In genomic region chr5:157290156-157290980, GRCh38 we compare ENCODE assay signal across 11 cellular contexts. TPM values are rescaled to one million over a fixed set of nuclear protein-coding genes. Genes with fewer than 3 reads are reported as not detected.
DNase-seq lines count a peak whose midpoint lies in the region; ATAC-seq, FAIRE-seq and TF ChIP-seq lines count a peak whose summit lies in the region.
"Had no signal": no experiment of that assay in that cellular context is flagged by ENCODE, and none has a peak within 500 bp of the region (broad histone marks: within the 10 kb centered on the region; RNA-seq: fewer than 3 reads in every experiment).

No MANE protein-coding gene starts in this region.

- no peaks in the 10 kb centered on the region for H3K27me3 ChIP-seq in body of pancreas
- H3K27me3 ChIP-seq: gastroesophageal sphincter, ovary had no signal

- 85 to 88% methylated on average over 6 of the region's 6 CpGs for WGBS in body of pancreas, 2 donors

- H3K9me3 ChIP-seq in kidney (ENCODE audit: control insufficient read depth in 1 of 2, low read length in 2 of 2) (no peaks in the 10 kb centered on the region), body of pancreas (no peaks in the 10 kb centered on the region)
- H3K9me3 ChIP-seq: gastroesophageal sphincter, ovary had no signal

- H3K4me3 ChIP-seq in kidney (ENCODE audit: low read length in 2 of 2) (no peak overlapping the region), body of pancreas (no peak overlapping the region)
- H3K4me3 ChIP-seq: gastroesophageal sphincter, ovary had no signal

- DNase-seq in AG08396 (ENCODE audit: low spot score) (peak; percentile 46), GM12892 (ENCODE audit: insufficient read length) (no peak), kidney (no peak), body of pancreas (no peak), GDM1 (lab: John Stamatoyannopoulos, UW) (no peak), DMS153 (lab: John Stamatoyannopoulos, UW) (no peak)
- peak; percentile 47 for DNase-seq in activated CD8-positive, alpha-beta memory T cell treated with anti-CD3 and anti-CD28 coated beads, Interleukin-2, amount 50 U/mL, for 48 hours
- DNase-seq: ovary had no signal

- ATAC-seq in body of pancreas (no peak), GM19328 (IDR thresholded peaks at IDR 0.05; ENCODE audit: unreplicated experiment) (no peak)
- ATAC-seq: gastroesophageal sphincter had no signal

- intact Hi-C loops in kidney (cut with DNase I), result no loop called here
- intact Hi-C loops in body of pancreas (cut with DNase I), result no loop called here

- H3K27ac ChIP-seq in kidney (ENCODE audit: low read depth in 2 of 2, low read length in 2 of 2) (peak overlapping the region; percentile 88 to 92), body of pancreas (peak overlapping the region in 2 of 4 donors; percentile 19 to 20)
- H3K27ac ChIP-seq: gastroesophageal sphincter, ovary had no signal

- no peak for TF ChIP-seq CTCF in kidney (IDR thresholded peaks at IDR 0.05; ENCODE audit: borderline replicate concordance, extremely low read depth, insufficient read depth)
- TF ChIP-seq CTCF in body of pancreas (IDR thresholded peaks at IDR 0.05), result no peak

- TF ChIP-seq POLR2A in GM12892 (IDR thresholded peaks at IDR 0.05; ENCODE audit: low read depth, low read length) (no peak), body of pancreas (IDR thresholded peaks at IDR 0.05) (no peak)

- peak; percentile 24 for FAIRE-seq in GM12892 (lab: Jason Lieb, UNC)
- no peak for FAIRE-seq in kidney (lab: Jason Lieb, UNC)
- FAIRE-seq: H1 had no signal

- peaks cover 7 to 26% of the 10 kb centered on the region in 2 donors for H3K36me3 ChIP-seq in kidney (ENCODE audit: control insufficient read depth in 1 of 2, insufficient read depth in 2 of 2, low read length in 2 of 2)
- H3K36me3 ChIP-seq in body of pancreas (replicated peaks in 1 of 2; ENCODE audit: insufficient read depth in 1 of 2, low read depth in 2 of 2), result no peaks in the 10 kb centered on the region
- H3K36me3 ChIP-seq: ovary had no signal

- H3K9ac ChIP-seq in kidney (ENCODE audit: low read length in 2 of 2), result peak overlapping the region in 1 of 2 donors; percentile 53

- H3K4me1 ChIP-seq in kidney (ENCODE audit: control insufficient read depth in 1 of 2, insufficient read depth in 1 of 2, low read depth in 1 of 2, low read length in 2 of 2) (peaks cover 37 to 48% of the 10 kb centered on the region in 2 donors), body of pancreas (peaks cover 5% of the 10 kb centered on the region)

RNA-seq across cellular contexts. Expression of gene CYFIP2, which starts 24.4 kb away (rescaled TPM):
- polyA plus RNA-seq in GM12892 (2012; ENCODE audit: missing spikeins), result 69.7 TPM
- 128 TPM for total RNA-seq in kidney
- 217 TPM for polyA plus RNA-seq in kidney (ENCODE audit: insufficient read depth, low read depth, low replicate concordance)
- 10 to 100 TPM; 15.6 to 22.1 TPM for total RNA-seq in body of pancreas

Comparison
In these comparisons a context has a peak if more than half of its experiments do, and no peak if none do; other contexts are left out.
1. DNase-seq: peak in AG08396 (single experiment) and activated CD8-positive, alpha-beta memory T cell treated with anti-CD3 and anti-CD28 coated beads, Interleukin-2, amount 50 U/mL, for 48 hours (single experiment); none in GM12892 (single experiment), kidney (single experiment), body of pancreas (0 of 4), GDM1 (single experiment) and DMS153 (single experiment).